Comparison of ENCODE assay signal across 1 cellular context in genomic region chr1:50047916-50048694, GRCh38.
TF ChIP-seq lines count a peak whose summit lies in the region.

No MANE protein-coding gene starts in this region.

TF ChIP-seq in H1, 55 proteins besides CTCF, POLR2A, EP300 and RAD21:
- TF ChIP-seq CREB1 (IDR thresholded peaks at IDR 0.05): 0 out of 2 replicates have a peak, but pooled peaks have one; percentile 10
- peak; percentile 93 for TF ChIP-seq KDM4A (IDR thresholded peaks at IDR 0.05; ENCODE audit: low read depth, low read length, severe bottlenecking)
- peak; percentile 91 for TF ChIP-seq MAX (IDR thresholded peaks at IDR 0.05)
- TF ChIP-seq RNF2 (IDR thresholded peaks at IDR 0.05; ENCODE audit: borderline replicate concordance, low read depth, low read length, missing control alignments, poor library complexity, severe bottlenecking): peak; percentile 63
- no peak for TF ChIP-seq NRF1 (IDR thresholded peaks at IDR 0.05; ENCODE audit: low read depth, low read length)
- peak; percentile 90; the same call in 1 of the 2 replicates for TF ChIP-seq TBP (IDR thresholded peaks at IDR 0.05; ENCODE audit: low read depth, low read length)
- peak; percentile 42; the same call in 1 of the 2 replicates for TF ChIP-seq TAF1 (IDR thresholded peaks at IDR 0.05; ENCODE audit: low read depth, low read length)
- peak; percentile 24 for TF ChIP-seq EZH2 (IDR thresholded peaks at IDR 0.05; ENCODE audit: low read depth, low read length, severe bottlenecking)
- TF ChIP-seq JUND (IDR thresholded peaks at IDR 0.05; ENCODE audit: low read length): no peak
- TF ChIP-seq HDAC6 (IDR thresholded peaks at IDR 0.05; ENCODE audit: low read depth, low read length): no peak
- TF ChIP-seq E2F6 (IDR thresholded peaks at IDR 0.05): peak; percentile 90
- TF ChIP-seq BRCA1 (IDR thresholded peaks at IDR 0.05; ENCODE audit: low read depth, low read length): no peak
- no peak for TF ChIP-seq ATF2 (IDR thresholded peaks at IDR 0.05; ENCODE audit: low read length)
- TF ChIP-seq SUZ12 (IDR thresholded peaks at IDR 0.05; ENCODE audit: low read length): peak; percentile 26; the same call in 1 of the 2 replicates
TF ChIP-seq in H1: peak in this region for 9.
